In the genomic region with DNA sequence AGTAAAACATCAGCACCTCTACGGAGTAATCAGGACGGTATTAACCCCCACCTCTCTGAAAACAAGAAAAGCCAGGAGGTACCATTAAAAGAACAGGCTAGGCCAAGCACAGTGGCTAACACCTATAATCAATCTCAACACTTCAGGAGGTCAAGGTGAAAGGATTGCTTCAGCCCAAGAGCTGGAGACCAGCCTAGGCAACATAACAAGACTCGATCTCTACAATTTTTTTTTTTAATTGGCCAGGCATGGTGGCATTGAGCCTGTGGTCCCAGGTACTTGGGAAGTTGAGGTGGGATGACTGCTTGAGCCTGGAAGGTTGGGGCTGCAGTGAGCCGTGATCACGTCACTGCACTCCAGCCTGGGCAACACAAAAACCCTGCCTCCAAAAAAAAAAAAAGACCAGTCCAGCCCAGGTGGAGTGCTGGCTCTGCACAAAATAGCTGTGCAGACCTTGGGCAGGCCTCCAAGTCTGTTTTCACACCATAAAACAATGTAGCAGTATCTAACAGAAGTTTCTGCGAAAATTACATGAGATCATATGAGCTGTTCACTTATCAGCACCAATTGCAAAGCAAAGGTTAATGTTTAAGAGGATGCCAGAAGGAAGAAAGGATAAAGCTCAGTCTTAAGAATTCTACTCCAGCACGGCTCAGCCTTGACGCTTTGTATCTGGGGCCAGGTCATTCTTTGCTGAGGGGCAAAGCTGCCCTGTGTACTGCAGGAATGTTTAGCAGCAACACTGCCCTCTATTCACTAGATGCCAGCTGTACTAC, we compare ENCODE assay signal across 15 cellular contexts. TPM values are rescaled to one million over a fixed set of nuclear protein-coding genes. Genes with fewer than 3 reads are reported as not detected.
DNase-seq lines count a peak whose midpoint lies in the region; ATAC-seq and TF ChIP-seq lines count a peak whose summit lies in the region.
"Had no signal": no experiment of that assay in that cellular context is flagged by ENCODE, and none has a peak within 500 bp of the region (broad histone marks: within the 10 kb centered on the region; RNA-seq: fewer than 3 reads in every experiment).

No MANE protein-coding gene starts in this region.

- H3K27ac ChIP-seq in Panc1 (ENCODE audit: low read length) (peak overlapping the region; percentile 10; the same call in 1 of the 2 replicates), cardiac muscle cell (peak overlapping the region; percentile 84), muscle layer of duodenum (ENCODE audit: low read length) (peak overlapping the region; percentile 52)
- H3K27ac ChIP-seq: coronary artery, gastrocnemius medialis had no signal

- intact Hi-C loops in Panc1 (cut with micrococcal nuclease; ENCODE audit: unreplicated experiment): loop anchor here (5.0 kb wide), 1 partner anchor 101 kb away; no protein-coding TSS in a partner anchor

- in situ Hi-C loops in ACHN (cut with HindIII; ENCODE audit: low pct_ligation_motif_present, low pct_unique_long_range_greater_than_20kb, low sequenced_read_pairs) (no loop called here), Panc1 (cut with HindIII; ENCODE audit: low pct_unique_long_range_greater_than_20kb, low sequenced_read_pairs) (no loop called here)

- H3K4me3 ChIP-seq in Panc1 (ENCODE audit: low read depth in 2 of 2, low read length in 2 of 2): no peak overlapping the region
- H3K4me3 ChIP-seq in cardiac muscle cell: no peak overlapping the region
- no peak overlapping the region for H3K4me3 ChIP-seq in muscle layer of duodenum (ENCODE audit: low read depth in 1 of 2, low read length in 2 of 2)
- H3K4me3 ChIP-seq: coronary artery, gastrocnemius medialis had no signal

- DNase-seq in ACHN: peak; percentile 79
- no peak for DNase-seq in Panc1 (ENCODE audit: low read depth, low spot score)
- DNase-seq in cardiac muscle cell (ENCODE audit: low read depth in 1 of 2, low spot score in 1 of 2): peak in 1 of 2 donors; percentile 52
- no peak for DNase-seq in NCI-H345 treated with DMSO at 0.1 percent for 48 hours (lab: John Stamatoyannopoulos, UW; ENCODE audit: unreplicated experiment)
- no peak for DNase-seq in stimulated activated naive CD8-positive, alpha-beta T cell treated with anti-CD3 and anti-CD28 coated beads, Interleukin-15, Interleukin-2, amounts not matched to agents 100 U/mL and 50 U/mL, for 24 hours
- DNase-seq in NCI-H446 (lab: John Stamatoyannopoulos, UW): no peak
- DNase-seq: activated CD4-positive, CD25-positive, alpha-beta regulatory T cell; gastrocnemius medialis; naive thymus-derived CD8-positive, alpha-beta T cell; NCI-H2171 treated with DMSO at 0.1 percent for 48 hours; SHP77 treated with DMSO at 0.1 percent for 48 hours; stimulated activated naive CD4-positive, alpha-beta T cell had no signal

- no peaks in the 10 kb centered on the region for H3K9me3 ChIP-seq in Panc1 (ENCODE audit: control insufficient read depth, insufficient read depth, low read depth, low read length)
- no peaks in the 10 kb centered on the region for H3K9me3 ChIP-seq in cardiac muscle cell (ENCODE audit: low read depth)
- no peaks in the 10 kb centered on the region for H3K9me3 ChIP-seq in muscle layer of duodenum (ENCODE audit: control insufficient read depth in 1 of 2, low read length in 2 of 2)
- H3K9me3 ChIP-seq: gastrocnemius medialis had no signal

- peak; percentile 88 for ATAC-seq in Panc1
- ATAC-seq in GM18502 (IDR thresholded peaks at IDR 0.05; ENCODE audit: poor library complexity, unreplicated experiment): no peak
- ATAC-seq in stimulated activated naive CD8-positive, alpha-beta T cell treated with anti-CD3 and anti-CD28 coated beads, Interleukin-15, Interleukin-2, amounts not matched to agents 100 U/mL and 50 U/mL, for 24 hours: no peak
- ATAC-seq: gastrocnemius medialis; naive thymus-derived CD8-positive, alpha-beta T cell had no signal

- TF ChIP-seq CTCF in Panc1 (IDR thresholded peaks at IDR 0.05): no peak
- TF ChIP-seq CTCF in cardiac muscle cell (IDR thresholded peaks at IDR 0.05; ENCODE audit: low read depth, low read length): no peak

- H3K27me3 ChIP-seq in Panc1 (ENCODE audit: control insufficient read depth, insufficient read depth, low read length) (no peaks in the 10 kb centered on the region), cardiac muscle cell (no peaks in the 10 kb centered on the region), muscle layer of duodenum (ENCODE audit: low read depth, low read length) (no peaks in the 10 kb centered on the region)
- H3K27me3 ChIP-seq: gastrocnemius medialis had no signal

- BruUV-seq in Panc1 (replicated peaks; lab: Mats Ljungman, UMichigan): no TSS peak

- H3K4me1 ChIP-seq in Panc1 (ENCODE audit: control insufficient read depth, insufficient read depth, low read length): peaks cover 27% of the 10 kb centered on the region
- H3K4me1 ChIP-seq in cardiac muscle cell (ENCODE audit: low read depth): peaks cover 14% of the 10 kb centered on the region
- H3K4me1 ChIP-seq in muscle layer of duodenum (ENCODE audit: control insufficient read depth in 1 of 2, insufficient read depth in 2 of 2, low read length in 2 of 2): peaks cover 0 to 7% of the 10 kb centered on the region in 2 donors

- POLR2A ChIA-PET in Panc1 (lab: Charles Lee): no interaction called here

- H3K36me3 ChIP-seq in Panc1 (ENCODE audit: control insufficient read depth, insufficient read depth, low read length) (no peaks in the 10 kb centered on the region), cardiac muscle cell (no peaks in the 10 kb centered on the region), muscle layer of duodenum (ENCODE audit: control insufficient read depth in 1 of 2, insufficient read depth in 2 of 2, low read length in 2 of 2) (no peaks in the 10 kb centered on the region)
- H3K36me3 ChIP-seq: gastrocnemius medialis had no signal

- CTCF ChIA-PET in Panc1 (lab: Charles Lee): no interaction called here

RNA-seq across cellular contexts. Expression of gene CHKA, which starts 14.8 kb away (rescaled TPM):
- 136 TPM for total RNA-seq in Panc1 (2021; ENCODE audit: unreplicated experiment)
- 60.6 TPM for polyA plus RNA-seq in Panc1 (2012; ENCODE audit: insufficient read length)
- 49.2 and 143 TPM in 2 replicates for total RNA-seq in cardiac muscle cell
- 37.6 and 41.3 TPM in 2 replicates for polyA plus RNA-seq in cardiac muscle cell

Comparison
In these comparisons a context has a peak if more than half of its experiments do, and no peak if none do; other contexts are left out.
1. H3K27ac ChIP-seq: peak in every context shown above with its lines; median percentile 84 in cardiac muscle cell; 52 in muscle layer of duodenum; 10 in Panc1.